Comparison of ENCODE assay signal across 23 cellular contexts in genomic region chr5:107853696-107854095, GRCh38.
"Had no signal": no experiment of that assay in that cellular context is flagged by ENCODE, and none has a peak within 500 bp of the region (broad histone marks: within the 10 kb centered on the region; RNA-seq: fewer than 3 reads in every experiment).

No MANE protein-coding gene starts in this region.

- H3K27me3 ChIP-seq: left lung, pancreas, spleen, tibial nerve, uterus had no signal

- H3K9me3 ChIP-seq: left lung, lower lobe of right lung, pancreas, prostate gland, spleen, tibial nerve had no signal

- DNase-seq: hippocampal formation; kidney glomerular epithelial cell; left colon; left lung; lower lobe of right lung; mammary epithelial cell; mesenchymal stem cell; naive thymus-derived CD4-positive, alpha-beta T cell; nucleus accumbens; pancreas; posterior cingulate gyrus; retina; right cardiac atrium; small intestine; spleen; stimulated activated CD4-positive, alpha-beta T cell treated with anti-CD3 and anti-CD28 coated beads, Interleukin-4, amount 100 ng/mL, for 24 hours; stimulated activated naive CD4-positive, alpha-beta T cell; uterus had no signal

- H3K27ac ChIP-seq: left lung, lower lobe of right lung, pancreas, prostate gland, spleen, tibial nerve, uterus had no signal

- H3K4me3 ChIP-seq: left lung, lower lobe of right lung, pancreas, prostate gland, spleen, tibial nerve, uterus had no signal

- H3K36me3 ChIP-seq: left lung, lower lobe of right lung, pancreas, prostate gland, spleen, tibial nerve, uterus had no signal

- H3K4me1 ChIP-seq: left lung, lower lobe of right lung, pancreas, prostate gland, spleen, tibial nerve, uterus had no signal

- ATAC-seq: left colon; left lung; lower lobe of right lung; naive thymus-derived CD4-positive, alpha-beta T cell; natural killer cell treated with Interleukin-12 subunit alpha and Interleukin-12 subunit beta and Interleukin-15 and Interleukin-18, amount 100 ng/mL, for 72 hours; pancreas; right cardiac atrium; sciatic nerve; stimulated activated effector memory CD8-positive, alpha-beta T cell treated with anti-CD3 and anti-CD28 coated beads, Interleukin-12 subunit alpha, Interleukin-12 subunit beta, amount 100 ng/mL, for 72 hours had no signal
